13 cellular contexts compared by ENCODE assay signal in genomic region chr15:42215854-42216829, GRCh38. TPM values are rescaled to one million over a fixed set of nuclear protein-coding genes. Genes with fewer than 3 reads are reported as not detected.
DNase-seq lines count a peak whose midpoint lies in the region; ATAC-seq and TF ChIP-seq lines count a peak whose summit lies in the region.
"Had no signal": no experiment of that assay in that cellular context is flagged by ENCODE, and none has a peak within 500 bp of the region (broad histone marks: within the 10 kb centered on the region; RNA-seq: fewer than 3 reads in every experiment).

No MANE protein-coding gene starts in this region.

- no peaks in the 10 kb centered on the region for H3K9me2 ChIP-seq in Karpas-422 (replicated peaks; ENCODE audit: insufficient read depth, low read length)

- H3K9me3 Mint-ChIP-seq in activated CD4-positive, alpha-beta T cell treated with anti-CD3 and anti-CD28 coated beads for 36 hours (ENCODE audit: low read depth), result no peaks in the 10 kb centered on the region

- H3K4me1 Mint-ChIP-seq in activated CD4-positive, alpha-beta T cell treated with anti-CD3 and anti-CD28 coated beads for 36 hours, result peaks cover 26% of the 10 kb centered on the region

- H3K27ac Mint-ChIP-seq in activated CD4-positive, alpha-beta T cell treated with anti-CD3 and anti-CD28 coated beads for 36 hours, result peak overlapping the region; percentile 68

- TF ChIP-seq CTCF in WERI-Rb-1 (IDR thresholded peaks at IDR 0.05; ENCODE audit: low read depth, low read length), result peak; percentile 23; the same call in 1 of the 2 replicates
- no peak for TF ChIP-seq CTCF in left lung (IDR thresholded peaks at IDR 0.05)

- peak overlapping the region; percentile 95 for H3K27ac ChIP-seq in Karpas-422 (ENCODE audit: low read length)
- H3K27ac ChIP-seq in WERI-Rb-1, result no peak overlapping the region
- H3K27ac ChIP-seq in left lung, result no peak overlapping the region
- H3K27ac ChIP-seq: stomach had no signal

- CTCF ChIA-PET in activated CD4-positive, alpha-beta T cell treated with anti-CD3 and anti-CD28 coated beads for 36 hours (lab: Charles Lee), result interaction anchor here (0.7 kb wide), 1 partner anchor 280 kb away, joined by 3 read pairs; no protein-coding TSS in a partner anchor

- DNase-seq in activated CD4-positive, alpha-beta T cell treated with anti-CD3 and anti-CD28 coated beads for 36 hours, result no peak
- DNase-seq in activated CD4-positive, alpha-beta T cell treated with anti-CD3 and anti-CD28 coated beads, Interleukin-2, amount 50 U/mL, for 48 hours, result no peak
- DNase-seq in Karpas-422 (peak; percentile 61), WERI-Rb-1 (no peak), left lung (no peak), iPS-NIHi11 (ENCODE audit: low spot score) (no peak), SHP77 treated with DMSO at 0.1 percent for 48 hours (lab: John Stamatoyannopoulos, UW) (no peak)
- DNase-seq: mammary epithelial cell, NCI-H774, stomach, T-helper 9 cell had no signal

- ATAC-seq in activated CD4-positive, alpha-beta T cell treated with anti-CD3 and anti-CD28 coated beads for 36 hours, result peak; percentile 71
- ATAC-seq in left lung, result peak; percentile 31
- no peak for ATAC-seq in GM19324 (IDR thresholded peaks at IDR 0.05; ENCODE audit: low FRiP score, unreplicated experiment)

- POLR2A ChIA-PET in activated CD4-positive, alpha-beta T cell treated with anti-CD3 and anti-CD28 coated beads for 36 hours (lab: Charles Lee), result interaction anchor here (0.6 to 1.0 kb wide), 2 partner anchors 11 to 447 kb away, joined by 3 read pairs; no protein-coding TSS in a partner anchor

- peaks cover 22% of the 10 kb centered on the region for H3K79me2 ChIP-seq in Karpas-422 (ENCODE audit: low read length)

- H3K4me3 ChIP-seq in Karpas-422 (ENCODE audit: low read length), result no peak overlapping the region
- H3K4me3 ChIP-seq in WERI-Rb-1 (ENCODE audit: low read depth, low read length), result no peak overlapping the region
- no peak overlapping the region for H3K4me3 ChIP-seq in left lung
- H3K4me3 ChIP-seq: stomach had no signal

- no peak overlapping the region for H3K9ac ChIP-seq in Karpas-422 (ENCODE audit: low read length)

- intact Hi-C loops in activated CD4-positive, alpha-beta T cell treated with anti-CD3 and anti-CD28 coated beads for 36 hours (cut with DNase I, micrococcal nuclease), result loop anchor here in 1 of 2 experiments (2.0 kb wide), 1 partner anchor 23 kb away; no protein-coding TSS in a partner anchor
- intact Hi-C loops in left lung (cut with DNase I), result no loop called here

- no peaks in the 10 kb centered on the region for H4K20me1 ChIP-seq in Karpas-422 (ENCODE audit: insufficient read depth, low read depth, low read length)

- H3K27me3 Mint-ChIP-seq in activated CD4-positive, alpha-beta T cell treated with anti-CD3 and anti-CD28 coated beads for 36 hours, result no peaks in the 10 kb centered on the region

- no peak overlapping the region for H3K4me3 Mint-ChIP-seq in activated CD4-positive, alpha-beta T cell treated with anti-CD3 and anti-CD28 coated beads for 36 hours

- H3K36me3 ChIP-seq in Karpas-422 (ENCODE audit: insufficient read depth, low read length) (peaks cover 28% of the 10 kb centered on the region; the same call in 1 of the 2 replicates), WERI-Rb-1 (peaks cover 48% of the 10 kb centered on the region), left lung (peaks cover 6 to 95% of the 10 kb centered on the region in 2 donors)

- H3K27me3 ChIP-seq in Karpas-422 (ENCODE audit: low read length) (no peaks in the 10 kb centered on the region), WERI-Rb-1 (ENCODE audit: insufficient read depth, low read depth, severe bottlenecking) (no peaks in the 10 kb centered on the region), left lung (no peaks in the 10 kb centered on the region)
- H3K27me3 ChIP-seq: stomach had no signal

- no peaks in the 10 kb centered on the region for H3K9me3 ChIP-seq in Karpas-422 (ENCODE audit: low read length)
- H3K9me3 ChIP-seq in WERI-Rb-1 (ENCODE audit: severe bottlenecking), result no peaks in the 10 kb centered on the region
- H3K9me3 ChIP-seq in left lung, result no peaks in the 10 kb centered on the region
- H3K9me3 ChIP-seq: stomach had no signal

- peak overlapping the region; percentile 16 for H3K4me2 ChIP-seq in Karpas-422 (ENCODE audit: low read depth, low read length, poor library complexity, severe bottlenecking)

- no peak overlapping the region for H2AFZ ChIP-seq in Karpas-422 (ENCODE audit: low read length)

- peaks cover 52% of the 10 kb centered on the region for H3K36me3 Mint-ChIP-seq in activated CD4-positive, alpha-beta T cell treated with anti-CD3 and anti-CD28 coated beads for 36 hours (ENCODE audit: low read depth)

- peaks cover 53% of the 10 kb centered on the region for H3K4me1 ChIP-seq in Karpas-422 (ENCODE audit: low read length)
- peaks cover 4 to 7% of the 10 kb centered on the region in 2 donors for H3K4me1 ChIP-seq in left lung
- H3K4me1 ChIP-seq: stomach had no signal

RNA-seq across cellular contexts. Expression of gene VPS39, which starts 8.0 kb away (rescaled TPM):
- total RNA-seq in activated CD4-positive, alpha-beta T cell treated with anti-CD3 and anti-CD28 coated beads for 36 hours, result 10 to 100 TPM; 49.5 to 56.2 TPM
- total RNA-seq in Karpas-422 (2014; rRNA removed; shearing (Covaris generic); ENCODE audit: low replicate concordance), result 65.3 and 99.4 TPM in 2 replicates
- 10 to 100 TPM; 57.8 to 65.6 TPM for total RNA-seq in left lung

RNA-seq across cellular contexts. Expression of gene GANC, which starts 56.9 kb away (rescaled TPM):
- 10 to 100 TPM; 24.5 to 24.8 TPM for total RNA-seq in activated CD4-positive, alpha-beta T cell treated with anti-CD3 and anti-CD28 coated beads for 36 hours
- total RNA-seq in Karpas-422 (2014; rRNA removed; shearing (Covaris generic); ENCODE audit: low replicate concordance), result 21.2 and 31.1 TPM in 2 replicates
- total RNA-seq in left lung, result 10 to 100 TPM; 70.9 to 85.3 TPM

RNA-seq across cellular contexts. Expression of gene TMEM87A, which starts 57.1 kb away (rescaled TPM):
- 10 to 100 TPM; 20.5 to 29.0 TPM for total RNA-seq in activated CD4-positive, alpha-beta T cell treated with anti-CD3 and anti-CD28 coated beads for 36 hours
- 19.9 and 27.2 TPM in 2 replicates for total RNA-seq in Karpas-422 (2014; rRNA removed; shearing (Covaris generic); ENCODE audit: low replicate concordance)
- 100 to 1,000 TPM; 110 to 118 TPM for total RNA-seq in left lung

RNA-seq across cellular contexts. Expression of gene PLA2G4F, which starts 59.7 kb away (rescaled TPM):
- total RNA-seq in activated CD4-positive, alpha-beta T cell treated with anti-CD3 and anti-CD28 coated beads for 36 hours, result not detected
- not detected in 2 replicates for total RNA-seq in Karpas-422 (2014; rRNA removed; shearing (Covaris generic); ENCODE audit: low replicate concordance)
- total RNA-seq in left lung, result 100 to 1,000 TPM in 1 of 2 donors, 10 to 100 TPM in 1; 63.2 to 100 TPM
- total RNA-seq: osteoblast had no signal
